Comparison of ENCODE assay signal across 8 cellular contexts in genomic region chr11:72969894-72970335, GRCh38.
DNase-seq lines count a peak whose midpoint lies in the region; ATAC-seq and TF ChIP-seq lines count a peak whose summit lies in the region.

No MANE protein-coding gene starts in this region.

- no peaks in the 10 kb centered on the region for H3K9me3 ChIP-seq in adipocyte (ENCODE audit: control insufficient read depth, low read length)

- DNase-seq in AG04449 (ENCODE audit: low read depth, low spot score) (peak; percentile 56), adipocyte (ENCODE audit: low read depth) (peak; percentile 70), foreskin melanocyte (no peak), H7 (no peak), HK-2 (ENCODE audit: unreplicated experiment) (no peak)

- CTCF ChIA-PET in AG04449 (lab: Yijun Ruan, JAX), result no interaction called here

- H3K9me3 Mint-ChIP-seq in stimulated activated naive CD8-positive, alpha-beta T cell treated with anti-CD3 and anti-CD28 coated beads, Interleukin-15, Interleukin-2, amounts not matched to agents 100 ng/mL and 50 ng/mL, for 24 hours, result no peaks in the 10 kb centered on the region

- POLR2A ChIA-PET in AG04449 (lab: Yijun Ruan, JAX), result no interaction called here

- no peaks in the 10 kb centered on the region for H3K27me3 Mint-ChIP-seq in stimulated activated naive CD8-positive, alpha-beta T cell treated with anti-CD3 and anti-CD28 coated beads, Interleukin-15, Interleukin-2, amounts not matched to agents 100 ng/mL and 50 ng/mL, for 24 hours

- TF ChIP-seq CTCF in AG04449 (IDR thresholded peaks at IDR 0.05; ENCODE audit: insufficient read depth, low read length, missing control alignments), result no peak

- peak overlapping the region; percentile 67 for H3K27ac Mint-ChIP-seq in stimulated activated naive CD8-positive, alpha-beta T cell treated with anti-CD3 and anti-CD28 coated beads, Interleukin-15, Interleukin-2, amounts not matched to agents 100 ng/mL and 50 ng/mL, for 24 hours

- H3K27me3 ChIP-seq in adipocyte (replicated peaks; ENCODE audit: control insufficient read depth, insufficient read depth, low read length), result no peaks in the 10 kb centered on the region
- no peaks in the 10 kb centered on the region for H3K27me3 ChIP-seq in H7 (ENCODE audit: control insufficient read depth, insufficient read depth, low read length)

- peak overlapping the region; percentile 21 for H3K4me3 Mint-ChIP-seq in stimulated activated naive CD8-positive, alpha-beta T cell treated with anti-CD3 and anti-CD28 coated beads, Interleukin-15, Interleukin-2, amounts not matched to agents 100 ng/mL and 50 ng/mL, for 24 hours

- H3K4me3 ChIP-seq in AG04449 (ENCODE audit: low read depth, low read length) (no peak overlapping the region), adipocyte (ENCODE audit: low read length) (no peak overlapping the region), H7 (ENCODE audit: insufficient read depth, low read depth, low read length) (no peak overlapping the region)

- H3K4me1 Mint-ChIP-seq in stimulated activated naive CD8-positive, alpha-beta T cell treated with anti-CD3 and anti-CD28 coated beads, Interleukin-15, Interleukin-2, amounts not matched to agents 100 ng/mL and 50 ng/mL, for 24 hours (ENCODE audit: low read depth), result peaks cover 58% of the 10 kb centered on the region

- H3K4me1 ChIP-seq in adipocyte (ENCODE audit: control insufficient read depth, insufficient read depth, low read length), result peaks cover 58% of the 10 kb centered on the region

- peaks cover 36% of the 10 kb centered on the region for H3K36me3 Mint-ChIP-seq in stimulated activated naive CD8-positive, alpha-beta T cell treated with anti-CD3 and anti-CD28 coated beads, Interleukin-15, Interleukin-2, amounts not matched to agents 100 ng/mL and 50 ng/mL, for 24 hours (ENCODE audit: low read depth)

- ATAC-seq in GM19043 (IDR thresholded peaks at IDR 0.05; ENCODE audit: low read depth, unreplicated experiment) (peak; percentile 71), HG03460 (IDR thresholded peaks at IDR 0.05; ENCODE audit: unreplicated experiment) (peak; percentile 73)

- H3K9ac ChIP-seq in adipocyte (ENCODE audit: low read length), result peak overlapping the region; percentile 42

- H3K36me3 ChIP-seq in adipocyte (ENCODE audit: control insufficient read depth, insufficient read depth, low read length, severe bottlenecking) (no peaks in the 10 kb centered on the region), H7 (replicated peaks; ENCODE audit: control insufficient read depth, insufficient read depth, low read length) (no peaks in the 10 kb centered on the region)

Comparison
In these comparisons a context has a peak if more than half of its experiments do, and no peak if none do; other contexts are left out.
1. DNase-seq: peak in AG04449 (single experiment) and adipocyte (single experiment); none in foreskin melanocyte (single experiment), H7 (single experiment) and HK-2 (single experiment).